In genomic region chr20:17611540-17612286, GRCh38 we compare ENCODE assay signal across 8 cellular contexts. TPM values are rescaled to one million over a fixed set of nuclear protein-coding genes. Genes with fewer than 3 reads are reported as not detected.
A peak's percentile ranks its signal among the peaks of the same experiment; 100 is the strongest.
DNase-seq lines count a peak whose midpoint lies in the region; ATAC-seq, FAIRE-seq and TF ChIP-seq lines count a peak whose summit lies in the region.

No MANE protein-coding gene starts in this region.

- TF ChIP-seq POLR2A in GM12878 (IDR thresholded peaks at IDR 0.05; ENCODE audit: low read depth, low read length) (peak; percentile 13; the same call in 1 of the 2 replicates), right lobe of liver (IDR thresholded peaks at IDR 0.05) (peak; percentile 2)

- H3K4me2 ChIP-seq in GM12878 (ENCODE audit: control insufficient read depth, insufficient read depth), result no peak overlapping the region

- no peaks in the 10 kb centered on the region for H3K9me3 ChIP-seq in GM12878 (replicated peaks; ENCODE audit: control insufficient read depth, insufficient read depth, low read length)
- H3K9me3 ChIP-seq in right lobe of liver, result no peaks in the 10 kb centered on the region
- H3K9me3 ChIP-seq in aorta (ENCODE audit: control insufficient read depth, low read length), result no peaks in the 10 kb centered on the region

- SMC1A ChIA-PET in GM12878 (lab: Charles Lee; ENCODE audit: uncharacterized antibody, unreplicated experiment), result no interaction called here

- TF ChIP-seq RAD21 in GM12878 (IDR thresholded peaks at IDR 0.05; ENCODE audit: insufficient read depth, low read depth, low read length), result 0 out of 2 replicates have a peak, but pooled peaks have one; percentile 21

- H2AFZ ChIP-seq in GM12878 (ENCODE audit: control insufficient read depth, low read depth, low read length), result no peak overlapping the region

- FAIRE-seq in GM12878 (lab: Jason Lieb, UNC), result no peak

- intact Hi-C loops in GM12878 (cut with micrococcal nuclease; ENCODE audit: unreplicated experiment), result no loop called here
- intact Hi-C loops in right lobe of liver (cut with DNase I), result loop anchor here (10.0 kb wide), 1 partner anchor 77 kb away; the partner anchor contains the start of gene BFSP1 (in 2 of the 2)
- intact Hi-C loops in aorta (cut with DNase I), result loop anchor here (2.0 to 5.0 kb wide), 4 partner anchors 39 to 81 kb away; partner anchors contain the start of genes BFSP1 (in 1 of the 2) and DSTN (in 1 of the 2)

- peak overlapping the region; percentile 49 for H3K4me3 Mint-ChIP-seq in activated T-cell treated with anti-CD3 and anti-CD28 coated beads, Interleukin-2, amount 50 U/mL, for 4 hours

- WGBS in GM12878 (ENCODE audit: insufficient coverage, insufficient replicate concordance, low lambda C conversion rate, missing lambda C conversion rate), result 90% methylated on average over 26 of the region's 26 CpGs
- 52% methylated on average over 4 of the region's 26 CpGs for WGBS in right lobe of liver (ENCODE audit: insufficient coverage, low coverage, low lambda C conversion rate, missing lambda C conversion rate)
- WGBS in aorta, 2 donors, result 30 to 42% methylated on average over 23 to 26 of the region's 26 CpGs

- H3K27me3 ChIP-seq in GM12878 (replicated peaks in 1 of 2; ENCODE audit: control insufficient read depth in 2 of 2, insufficient read depth in 2 of 2, low read length in 1 of 2), result no peaks in the 10 kb centered on the region
- no peaks in the 10 kb centered on the region for H3K27me3 ChIP-seq in right lobe of liver
- no peaks in the 10 kb centered on the region for H3K27me3 ChIP-seq in aorta (ENCODE audit: control insufficient read depth in 1 of 2, insufficient read depth in 2 of 2, low read length in 1 of 2)

- H3K36me3 ChIP-seq in GM12878 (ENCODE audit: control insufficient read depth in 2 of 2, insufficient read depth in 2 of 2, low read length in 1 of 2) (peaks cover 4 to 5% of the 10 kb centered on the region in 2 experiments; a peak in 3 of 4 replicates), right lobe of liver (peaks cover 0 to 27% (median 11%) of the 10 kb centered on the region in 4 donors), aorta (ENCODE audit: control insufficient read depth in 1 of 2, insufficient read depth in 2 of 2, low read length in 1 of 2) (peaks cover 0 to 2% of the 10 kb centered on the region in 2 donors)

- H3K4me1 ChIP-seq in GM12878 (ENCODE audit: control insufficient read depth, insufficient read depth, low read length), result no peaks in the 10 kb centered on the region
- H3K4me1 ChIP-seq in right lobe of liver, result no peaks in the 10 kb centered on the region
- H3K4me1 ChIP-seq in aorta (ENCODE audit: control insufficient read depth in 1 of 2, insufficient read depth in 2 of 2, low read length in 2 of 2), result no peaks in the 10 kb centered on the region

- no peaks in the 10 kb centered on the region for H4K20me1 ChIP-seq in GM12878 (ENCODE audit: control insufficient read depth, insufficient read depth)

- TF ChIP-seq CTCF in GM12878 (IDR thresholded peaks at IDR 0.05 in 2 of 3, conservative IDR thresholded peaks at IDR 0.05 in 1 of 3; ENCODE audit: control insufficient read depth in 2 of 3, extremely low read depth in 1 of 3, insufficient read depth in 1 of 3, low read depth in 3 of 3, low read length in 3 of 3) (peak in 1 of 3 experiments; percentile 13; a peak in 1 of 6 replicates), right lobe of liver (IDR thresholded peaks at IDR 0.05) (peak in 3 of 4 donors; percentile 47 to 54 (median 48))

- no peak for DNase-seq in activated T-cell treated with anti-CD3 and anti-CD28 coated beads, Interleukin-2, amount 50 U/mL, for 4 hours
- DNase-seq in activated T-cell treated with anti-CD3 and anti-CD28 coated beads for 4 hours, result no peak
- DNase-seq in GM12878 (ENCODE audit: low read depth, low spot score), result no peak
- DNase-seq in right lobe of liver, result peak in 2 of 3 donors; percentile 48 to 58
- DNase-seq in aorta, result peak; percentile 58 to 78
- DNase-seq in HCEC 1CT, result no peak
- no peak for DNase-seq in NCI-H2081 (lab: John Stamatoyannopoulos, UW)
- DNase-seq in NCI-H187 (lab: John Stamatoyannopoulos, UW), result no peak

- no TSS peak for BruUV-seq in GM12878 (replicated peaks; lab: Mats Ljungman, UMichigan)

- peaks cover 41% of the 10 kb centered on the region for H3K4me1 Mint-ChIP-seq in activated T-cell treated with anti-CD3 and anti-CD28 coated beads, Interleukin-2, amount 50 U/mL, for 4 hours (ENCODE audit: low read depth)

- H3K9ac ChIP-seq in GM12878 (ENCODE audit: control insufficient read depth, insufficient read depth, low read length), result no peak overlapping the region

- CTCF ChIA-PET in GM12878 (lab: Yijun Ruan, JAX), result no interaction called here

- H3K36me3 Mint-ChIP-seq in activated T-cell treated with anti-CD3 and anti-CD28 coated beads, Interleukin-2, amount 50 U/mL, for 4 hours (ENCODE audit: insufficient read depth), result peaks cover 5% of the 10 kb centered on the region

- POLR2A ChIA-PET in GM12878 (lab: Charles Lee), result no interaction called here

- no peak for ATAC-seq in activated T-cell treated with anti-CD3 and anti-CD28 coated beads, Interleukin-2, amount 50 U/mL, for 4 hours
- ATAC-seq in GM12878, result peak; percentile 9
- peak; percentile 2 to 30 (median 10) for ATAC-seq in right lobe of liver
- ATAC-seq in aorta (ENCODE audit: low FRiP score), result peak; percentile 13

- TF ChIP-seq EP300 in GM12878 (IDR thresholded peaks at IDR 0.05; ENCODE audit: borderline replicate concordance in 1 of 2, control insufficient read depth in 1 of 2, low read depth in 2 of 2, low read length in 2 of 2), result no peak

- H3K27me3 Mint-ChIP-seq in activated T-cell treated with anti-CD3 and anti-CD28 coated beads, Interleukin-2, amount 50 U/mL, for 4 hours (ENCODE audit: low read depth), result no peaks in the 10 kb centered on the region

- H3K4me3 ChIP-seq in GM12878, result no peak overlapping the region
- H3K4me3 ChIP-seq in right lobe of liver, result no peak overlapping the region
- no peak overlapping the region for H3K4me3 ChIP-seq in aorta (ENCODE audit: low read length in 2 of 2)

- in situ Hi-C loops in GM12878 (cut with MboI), result no loop called here

- H3K79me2 ChIP-seq in GM12878 (ENCODE audit: control insufficient read depth, insufficient read depth, low read length), result no peaks in the 10 kb centered on the region

- RAD21 ChIA-PET in GM12878 (lab: Charles Lee; ENCODE audit: unreplicated experiment), result no interaction called here

- H3K27ac ChIP-seq in GM12878 (ENCODE audit: control insufficient read depth, insufficient read depth) (no peak overlapping the region), right lobe of liver (peak overlapping the region in 2 of 3 donors; percentile 6 to 29), aorta (ENCODE audit: low read depth in 1 of 2, low read length in 2 of 2) (peak overlapping the region; percentile 0 to 14)

- H3K9me3 Mint-ChIP-seq in activated T-cell treated with anti-CD3 and anti-CD28 coated beads, Interleukin-2, amount 50 U/mL, for 4 hours, result no peaks in the 10 kb centered on the region

TF ChIP-seq in GM12878, 131 proteins besides CTCF, POLR2A, EP300 and RAD21:
- TF ChIP-seq POLR2AphosphoS2 (IDR thresholded peaks at IDR 0.05; ENCODE audit: low read depth, low read length), result 0 out of 2 replicates have a peak, but pooled peaks have one; percentile 24
- no peak for TF ChIP-seq SMAD5 (IDR thresholded peaks at IDR 0.05; ENCODE audit: low read depth)

RNA-seq across cellular contexts. Expression of gene DSTN, which starts 41.8 kb away (rescaled TPM):
- 10 to 100 TPM; 55.0 to 70.3 (median 63.6) TPM for total RNA-seq in activated T-cell treated with anti-CD3 and anti-CD28 coated beads, Interleukin-2, amount 50 U/mL, for 4 hours
- total RNA-seq in GM12878 (2013; cell fraction: nucleolus; rRNA removed), result 5.4 and 6.0 TPM in 2 replicates
- total RNA-seq in GM12878 (2014; rRNA removed) (33.7 and 34.3 TPM in 2 replicates), GM12878 (2014; rRNA removed; fragmentation: Illumina TruSeq; extraction: Trizol) (39.0 and 39.4 TPM in 2 replicates), GM12878 (2021) (40.2 and 42.1 TPM in 2 replicates), right lobe of liver (10 to 100 TPM; 65.8 to 94.4 (median 86.9) TPM), aorta (1,000 to 10,000 TPM; 1,041 to 1,932 TPM)
- polyA plus RNA-seq in GM12878 (2011; ENCODE audit: low read depth), result 28.9 TPM
- polyA plus RNA-seq in GM12878 (2011; rRNA removed) (26.7 and 32.1 TPM in 2 replicates), GM12878 (2014; fragmentation: Illumina TruSeq; extraction: Trizol) (62.7 and 65.1 TPM in 2 replicates), GM12878 (2014; fragmentation: Nextera tagmentation; extraction: Ambion mirVana) (10 to 100 TPM; 34.8 to 46.6 TPM), GM12878 (2014; rRNA removed) (33.1 and 36.0 TPM in 2 replicates), GM12878 (2016; fragmentation: Nextera tagmentation; extraction: Ambion mirVana) (100 to 1,000 TPM; 128 to 137 TPM), aorta (1,000 to 10,000 TPM; 2,289 to 5,298 TPM)
- polyA plus RNA-seq in GM12878 (2011; cell fraction: cytosol; rRNA removed), result 10.6 and 10.8 TPM in 2 replicates
- 12.5 and 15.6 TPM in 2 replicates for polyA plus RNA-seq in GM12878 (2011; cell fraction: nucleus; rRNA removed)
- polyA plus RNA-seq in GM12878 (2012), result 54.0 and 59.1 TPM in 2 replicates
- 2.4 and 6.1 TPM in 2 replicates for polyA minus RNA-seq in GM12878 (2011; rRNA and poly(A)+ RNA removed)
- 5.3 and 7.2 TPM in 2 replicates for polyA minus RNA-seq in GM12878 (2011; cell fraction: cytosol; rRNA and poly(A)+ RNA removed)
- 1.2 and 2.2 TPM in 2 replicates for polyA minus RNA-seq in GM12878 (2011; cell fraction: nucleus; rRNA and poly(A)+ RNA removed)

Comparison
In these comparisons a context has a peak if more than half of its experiments do, and no peak if none do; other contexts are left out.
1. ATAC-seq: peak in GM12878 (single experiment), right lobe of liver (4 of 4) and aorta (single experiment); none in activated T-cell treated with anti-CD3 and anti-CD28 coated beads, Interleukin-2, amount 50 U/mL, for 4 hours (0 of 2).
2. DNase-seq: peak in right lobe of liver (2 of 3) and aorta (2 of 2); none in activated T-cell treated with anti-CD3 and anti-CD28 coated beads, Interleukin-2, amount 50 U/mL, for 4 hours (single experiment), activated T-cell treated with anti-CD3 and anti-CD28 coated beads for 4 hours (single experiment), GM12878 (single experiment), HCEC 1CT (single experiment), NCI-H2081 (0 of 2) and NCI-H187 (0 of 2).
3. RNA of gene DSTN, which starts 41.8 kb away (total RNA-seq): 1,041 to 1,932 TPM in aorta; 65.8 to 94.4 TPM in right lobe of liver, 55.0 to 70.3 TPM in activated T-cell treated with anti-CD3 and anti-CD28 coated beads, Interleukin-2, amount 50 U/mL, for 4 hours and 5.4 to 42.1 TPM in GM12878; every median in the first group is over 10 times any median in the second.